In the genomic region with DNA sequence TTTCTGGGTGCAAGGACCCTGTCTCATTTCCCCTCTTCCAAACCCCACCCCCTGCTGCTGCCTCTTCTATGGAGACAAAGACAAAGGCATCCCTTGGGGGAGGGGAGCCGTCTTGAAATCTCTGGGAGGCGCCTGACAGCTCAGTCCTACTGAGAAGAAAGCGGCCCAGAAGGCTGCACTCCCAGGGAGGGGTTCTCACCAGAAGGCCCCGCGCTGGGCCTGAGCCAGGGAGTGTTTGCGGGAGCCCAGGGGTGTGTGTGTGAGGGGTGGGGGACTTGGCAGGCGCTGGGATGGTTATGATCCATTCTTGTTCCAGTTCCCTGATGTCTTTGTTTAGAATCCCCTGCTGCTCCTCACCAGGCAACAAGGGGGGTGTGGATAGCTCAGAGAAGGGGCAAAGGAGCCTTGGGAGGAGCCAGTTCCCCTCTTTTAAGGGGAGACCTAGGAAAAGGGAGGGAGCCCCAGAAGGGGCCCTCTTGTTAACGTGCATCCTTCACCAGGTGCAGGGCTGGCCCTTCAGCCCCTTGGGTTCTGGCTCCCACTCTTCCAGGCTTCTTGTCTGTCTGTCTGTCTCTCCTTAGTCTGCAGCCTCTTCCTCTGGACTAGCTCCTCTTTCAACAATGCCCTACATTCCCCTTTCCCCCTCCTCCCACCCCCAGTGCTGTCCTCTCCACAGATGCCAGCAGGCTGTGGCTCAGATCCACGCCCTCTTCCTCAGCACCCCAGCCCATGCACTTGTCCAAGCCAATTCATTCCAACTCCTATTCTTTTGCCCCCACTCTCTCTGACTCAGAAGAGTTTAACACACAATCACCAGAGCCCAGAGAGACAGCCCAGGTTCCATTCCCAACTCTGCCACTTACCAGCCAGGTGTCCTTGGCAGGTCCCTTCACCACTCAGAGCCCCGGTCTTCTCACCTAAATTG, we compare ENCODE assay signal across 19 cellular contexts. TPM values are rescaled to one million over a fixed set of nuclear protein-coding genes. Genes with fewer than 3 reads are reported as not detected.
DNase-seq lines count a peak whose midpoint lies in the region; ATAC-seq, FAIRE-seq and TF ChIP-seq lines count a peak whose summit lies in the region.
"Had no signal": no experiment of that assay in that cellular context is flagged by ENCODE, and none has a peak within 500 bp of the region (broad histone marks: within the 10 kb centered on the region; RNA-seq: fewer than 3 reads in every experiment).

No MANE protein-coding gene starts in this region.

- H3K9me3 ChIP-seq in MG63 (no peaks in the 10 kb centered on the region), H1 (ENCODE audit: insufficient read depth in 2 of 2, low read depth in 1 of 2, low read length in 1 of 2) (no peaks in the 10 kb centered on the region), neuronal stem cell (replicated peaks in 1 of 2; ENCODE audit: control insufficient read depth in 2 of 2, insufficient read depth in 1 of 2, low read depth in 1 of 2, low read length in 2 of 2) (no peaks in the 10 kb centered on the region)
- H3K9me3 ChIP-seq: esophagus squamous epithelium, SJCRH30 had no signal

- no peaks in the 10 kb centered on the region for H3K4me1 Mint-ChIP-seq in activated T-cell treated with anti-CD3 and anti-CD28 coated beads, Interleukin-2, amount 50 U/mL, for 4 hours (ENCODE audit: low read depth)
- H3K4me1 Mint-ChIP-seq: activated T-helper 17 cell treated with anti-CD3 and anti-CD28 coated beads, Interleukin-2, amount 50 U/mL, for 72 hours; immature natural killer cell had no signal

- H3K4me3 ChIP-seq in MG63 (no peak overlapping the region), H1 (ENCODE audit: extremely low read depth in 1 of 4, insufficient read depth in 2 of 4, low read depth in 3 of 4, low read length in 4 of 4) (peak overlapping the region in 2 of 4 experiments; percentile 3 to 32; a peak in 3 of 8 replicates), neuronal stem cell (ENCODE audit: low read length in 2 of 2) (no peak overlapping the region)
- H3K4me3 ChIP-seq: BLaER1 treated with 17β-estradiol and CSF1 and Interleukin-3, amounts not matched to agents 10 nM and 100 nM; cardiac muscle cell; esophagus squamous epithelium; lung; SJCRH30 had no signal

- H3K27ac ChIP-seq in H1 (ENCODE audit: low read depth, low read length) (no peak overlapping the region), neuronal stem cell (replicated peaks; ENCODE audit: low read length) (no peak overlapping the region)
- H3K27ac ChIP-seq: BLaER1 treated with 17β-estradiol and CSF1 and Interleukin-3, amounts not matched to agents 10 nM and 100 nM; cardiac muscle cell; esophagus squamous epithelium; SJCRH30 had no signal

- 50% methylated on average over 10 of the region's 10 CpGs; no CpG with 5 or more reads in 1 of the 2 experiments for WGBS in H1 (ENCODE audit: extremely low coverage in 1 of 2, insufficient coverage in 1 of 2, insufficient read length in 1 of 2, insufficient replicate concordance in 2 of 2, low coverage in 1 of 2, low lambda C conversion rate in 2 of 2, missing lambda C conversion rate in 1 of 2), 2 experiments
- WGBS in neuronal stem cell (ENCODE audit: extremely low coverage in 2 of 2, insufficient read length in 2 of 2, insufficient replicate concordance in 1 of 2), 2 donors, result no CpG with 5 or more reads among the region's 10 CpGs

- no peaks in the 10 kb centered on the region for H3K36me3 ChIP-seq in MG63
- H3K36me3 ChIP-seq in H1 (ENCODE audit: control insufficient read depth in 2 of 4, insufficient read depth in 4 of 4, low read length in 3 of 4), result no peaks in the 10 kb centered on the region
- no peaks in the 10 kb centered on the region for H3K36me3 ChIP-seq in neuronal stem cell (replicated peaks in 1 of 2; ENCODE audit: control insufficient read depth in 2 of 2, insufficient read depth in 2 of 2, low read length in 2 of 2)
- H3K36me3 ChIP-seq: BLaER1 treated with 17β-estradiol and CSF1 and Interleukin-3, amounts not matched to agents 10 nM and 100 nM; cardiac muscle cell; esophagus squamous epithelium; SJCRH30 had no signal

- no peaks in the 10 kb centered on the region for H4K20me1 ChIP-seq in H1 (replicated peaks in 1 of 2; ENCODE audit: control insufficient read depth in 1 of 2, insufficient read depth in 2 of 2, low read length in 2 of 2)
- H4K20me1 ChIP-seq: BLaER1 treated with 17β-estradiol and CSF1 and Interleukin-3, amounts not matched to agents 10 nM and 100 nM had no signal

- TF ChIP-seq POLR2A in H1 (IDR thresholded peaks at IDR 0.05; ENCODE audit: control extremely low read depth in 1 of 2, low read depth in 2 of 2, low read length in 2 of 2), result no peak

- peak overlapping the region; percentile 48; the same call in 1 of the 2 replicates for H2BK20ac ChIP-seq in H1 (ENCODE audit: low read length)

- H3K4me2 ChIP-seq in H1 (ENCODE audit: insufficient read depth in 1 of 2, low read depth in 2 of 2, low read length in 2 of 2), result peak overlapping the region; percentile 53 to 58
- H3K4me2 ChIP-seq in neuronal stem cell (ENCODE audit: insufficient read depth, low read length, poor library complexity, severe bottlenecking), result no peak overlapping the region
- H3K4me2 ChIP-seq: BLaER1 treated with 17β-estradiol and CSF1 and Interleukin-3, amounts not matched to agents 10 nM and 100 nM had no signal

- H3K56ac ChIP-seq in H1 (replicated peaks; ENCODE audit: insufficient read length, low read depth, low read length), result no peak overlapping the region

- H2BK120ac ChIP-seq in H1 (replicated peaks; ENCODE audit: low read depth, low read length) (no peak overlapping the region), neuronal stem cell (ENCODE audit: low read depth, low read length) (peak overlapping the region; percentile 95)

- H3K36me3 Mint-ChIP-seq in activated T-cell treated with anti-CD3 and anti-CD28 coated beads, Interleukin-2, amount 50 U/mL, for 4 hours (ENCODE audit: insufficient read depth), result no peaks in the 10 kb centered on the region
- H3K36me3 Mint-ChIP-seq: immature natural killer cell had no signal

- no peak overlapping the region for H3K4me3 Mint-ChIP-seq in activated T-cell treated with anti-CD3 and anti-CD28 coated beads, Interleukin-2, amount 50 U/mL, for 4 hours
- H3K4me3 Mint-ChIP-seq: activated CD8-positive, alpha-beta T cell treated with anti-CD3 and anti-CD28 coated beads, Interleukin-2, amount 10 ng/mL, durations not matched to agents 7 days and 5 days; activated T-helper 17 cell treated with anti-CD3 and anti-CD28 coated beads, Interleukin-2, amount 50 U/mL, for 72 hours; immature natural killer cell had no signal

- H3K9me3 Mint-ChIP-seq in activated T-cell treated with anti-CD3 and anti-CD28 coated beads, Interleukin-2, amount 50 U/mL, for 4 hours, result no peaks in the 10 kb centered on the region
- H3K9me3 Mint-ChIP-seq: activated T-helper 17 cell treated with anti-CD3 and anti-CD28 coated beads, Interleukin-2, amount 50 U/mL, for 72 hours; immature natural killer cell had no signal

- H3K4ac ChIP-seq in H1 (replicated peaks; ENCODE audit: insufficient read length, low read depth, low read length) (no peak overlapping the region), neuronal stem cell (ENCODE audit: low read length) (no peak overlapping the region)

- peak overlapping the region; percentile 81; the same call in 1 of the 2 replicates for H2BK15ac ChIP-seq in H1 (ENCODE audit: low read length)
- H2BK15ac ChIP-seq in neuronal stem cell (ENCODE audit: low read length), result peak overlapping the region; percentile 41

- ATAC-seq in activated T-cell treated with anti-CD3 and anti-CD28 coated beads, Interleukin-2, amount 50 U/mL, for 4 hours, result no peak
- no peak for ATAC-seq in esophagus mucosa
- ATAC-seq: activated CD8-positive, alpha-beta T cell treated with anti-CD3 and anti-CD28 coated beads, Interleukin-2, amount 10 ng/mL, durations not matched to agents 7 days and 5 days; activated T-helper 17 cell treated with anti-CD3 and anti-CD28 coated beads, Interleukin-2, amount 50 U/mL, for 72 hours had no signal

- H2AFZ ChIP-seq in H1 (ENCODE audit: low read length), result no peak overlapping the region
- peak overlapping the region; percentile 50 for H2AFZ ChIP-seq in neuronal stem cell (ENCODE audit: low read length)

- H3K27me3 Mint-ChIP-seq in activated T-cell treated with anti-CD3 and anti-CD28 coated beads, Interleukin-2, amount 50 U/mL, for 4 hours (ENCODE audit: low read depth), result peaks cover 6% of the 10 kb centered on the region

- H3K4me1 ChIP-seq in H1 (replicated peaks in 1 of 4; ENCODE audit: control insufficient read depth in 3 of 4, insufficient read depth in 4 of 4, low read length in 3 of 4) (peaks cover 0 to 14% (median 9%) of the 10 kb centered on the region in 4 experiments; a peak in 5 of 7 replicates), neuronal stem cell (ENCODE audit: control insufficient read depth in 2 of 2, insufficient read depth in 1 of 2, low read depth in 1 of 2, low read length in 2 of 2) (peaks cover 7 to 17% of the 10 kb centered on the region in 2 donors)
- H3K4me1 ChIP-seq: BLaER1 treated with 17β-estradiol and CSF1 and Interleukin-3, amounts not matched to agents 10 nM and 100 nM; SJCRH30 had no signal

- 0 out of 2 replicates have a peak overlapping the region, but pooled peaks have one; percentile 22 for H2BK12ac ChIP-seq in H1 (ENCODE audit: low read depth, low read length)
- H2BK12ac ChIP-seq in neuronal stem cell (ENCODE audit: low read length), result no peak overlapping the region

- H3K18ac ChIP-seq in H1 (ENCODE audit: extremely low read depth, low read length) (peak overlapping the region; percentile 71), neuronal stem cell (ENCODE audit: low read length) (peak overlapping the region; percentile 86)

- no peak overlapping the region for H4K5ac ChIP-seq in H1 (ENCODE audit: insufficient read length, low read depth, low read length)

- H3K14ac ChIP-seq in H1 (ENCODE audit: insufficient read length) (no peak overlapping the region), neuronal stem cell (ENCODE audit: low read length) (no peak overlapping the region)

- 0 out of 2 replicates have a peak overlapping the region, but pooled peaks have one; percentile 35 for H2BK5ac ChIP-seq in H1 (ENCODE audit: low read depth, low read length)
- no peak overlapping the region for H2BK5ac ChIP-seq in neuronal stem cell (ENCODE audit: low read length)

- 0 out of 2 replicates have a peak, but pooled peaks cover 2% of the 10 kb centered on the region for H3K23me2 ChIP-seq in H1 (ENCODE audit: low read depth, low read length)

- FAIRE-seq in H1 (lab: Jason Lieb, UNC), result no peak

- H4K8ac ChIP-seq in H1 (ENCODE audit: extremely low read depth, insufficient read depth, low read length) (0 out of 2 replicates have a peak overlapping the region, but pooled peaks have one; percentile 22), neuronal stem cell (ENCODE audit: low read depth, low read length) (no peak overlapping the region)

- H3K79me1 ChIP-seq in H1 (ENCODE audit: low read depth, low read length) (no peaks in the 10 kb centered on the region), neuronal stem cell (ENCODE audit: low read depth, low read length) (no peaks in the 10 kb centered on the region)

- H3K27me3 ChIP-seq in MG63 (peaks cover 5% of the 10 kb centered on the region), H1 (replicated peaks in 1 of 4; ENCODE audit: control insufficient read depth in 3 of 4, extremely low read depth in 1 of 4, insufficient read depth in 3 of 4, low read length in 3 of 4) (peaks cover 0 to 21% (median 5%) of the 10 kb centered on the region in 4 experiments; a peak in 4 of 7 replicates), neuronal stem cell (ENCODE audit: control insufficient read depth in 3 of 3, insufficient read depth in 3 of 3, low read depth in 1 of 3, low read length in 3 of 3) (peaks cover 0 to 16% (median 0%) of the 10 kb centered on the region in 3 experiments)
- H3K27me3 ChIP-seq: BLaER1 treated with 17β-estradiol and CSF1 and Interleukin-3, amounts not matched to agents 10 nM and 100 nM; cardiac muscle cell; SJCRH30 had no signal

- POLR2A ChIA-PET in H1 (lab: Charles Lee; ENCODE audit: partially characterized antibody), result interaction anchor here (1.1 kb wide), 1 partner anchor 9 kb away, joined by 4 read pairs; no protein-coding TSS in a partner anchor

- H3K9ac ChIP-seq in H1 (replicated peaks in 1 of 4; ENCODE audit: extremely low read depth in 1 of 4, low read depth in 3 of 4, low read length in 3 of 4) (no peak overlapping the region; a peak in 1 of 7 replicates), neuronal stem cell (ENCODE audit: low read depth, low read length, poor library complexity) (no peak overlapping the region)
- H3K9ac ChIP-seq: BLaER1 treated with 17β-estradiol and CSF1 and Interleukin-3, amounts not matched to agents 10 nM and 100 nM had no signal

- no peak for TF ChIP-seq EP300 in H1 (IDR thresholded peaks at IDR 0.05; ENCODE audit: borderline replicate concordance in 1 of 2, low read depth in 2 of 2, low read length in 2 of 2)

- TF ChIP-seq CTCF in H1 (IDR thresholded peaks at IDR 0.05; ENCODE audit: control extremely low read depth in 1 of 3, insufficient read depth in 1 of 3, low read depth in 1 of 3, low read length in 3 of 3), result no peak

- no peak overlapping the region for H3K23ac ChIP-seq in H1 (ENCODE audit: insufficient read length)
- no peak overlapping the region for H3K23ac ChIP-seq in neuronal stem cell (ENCODE audit: low read depth, low read length, poor library complexity)

- no peak for TF ChIP-seq RAD21 in H1 (IDR thresholded peaks at IDR 0.05 in 1 of 2, conservative IDR thresholded peaks at IDR 0.05 in 1 of 2; ENCODE audit: low read depth in 2 of 2, low read length in 2 of 2)

- H3K79me2 ChIP-seq in H1 (ENCODE audit: control insufficient read depth in 1 of 2, insufficient read depth in 2 of 2, low read length in 2 of 2), result no peaks in the 10 kb centered on the region

- CTCF ChIA-PET in H1 (lab: Charles Lee; ENCODE audit: partially characterized antibody), result interaction anchor here (1.0 to 7.3 kb wide), 5 partner anchors 8 to 259 kb away, joined by 3 to 62 read pairs (median 4); no protein-coding TSS in a partner anchor

- H2AK5ac ChIP-seq in H1 (ENCODE audit: low read depth, low read length) (no peak overlapping the region), neuronal stem cell (ENCODE audit: low read depth, low read length) (no peak overlapping the region)

- no peak overlapping the region for H4K91ac ChIP-seq in H1 (replicated peaks; ENCODE audit: insufficient read length, low read length)
- no peak overlapping the region for H4K91ac ChIP-seq in neuronal stem cell (ENCODE audit: low read depth, low read length, poor library complexity)

- DNase-seq in NCI-H1092 treated with DMSO at 0.1 percent for 48 hours (lab: John Stamatoyannopoulos, UW), result peak; percentile 36
- no peak for DNase-seq in NCI-H1092 (lab: John Stamatoyannopoulos, UW)
- DNase-seq in MG63, result peak; percentile 55
- peak in 1 of 2 experiments; percentile 51 for DNase-seq in H1 (ENCODE audit: low read depth in 1 of 2, low spot score in 2 of 2)
- DNase-seq in neuronal stem cell (ENCODE audit: low spot score), result no peak
- DNase-seq in activated T-cell treated with anti-CD3 and anti-CD28 coated beads, Interleukin-2, amount 50 U/mL, for 4 hours, result no peak
- DNase-seq in GDM1 (lab: John Stamatoyannopoulos, UW), result no peak
- DNase-seq: activated CD4-positive, CD25-positive, alpha-beta regulatory T cell; activated CD8-positive, alpha-beta T cell treated with anti-CD3 and anti-CD28 coated beads, Interleukin-2, amount 10 ng/mL, durations not matched to agents 7 days and 5 days; esophagus squamous epithelium; immature natural killer cell; NCI-H1417 treated with DMSO at 0.1 percent for 48 hours; NCI-H510A treated with DMSO at 0.1 percent for 48 hours; SJCRH30 had no signal

RNA-seq across cellular contexts. Expression of a gene that starts 45.4 kb away (rescaled TPM):
- total RNA-seq in MG63 (2014; rRNA removed; shearing (Covaris generic); ENCODE audit: low replicate concordance), result 61.3 and 79.0 TPM in 2 replicates
- total RNA-seq in H1 (2021; fragmentation: NEBNext Ultra II Directional; extraction: Animal tissue kit (Norgen Biotek cat#: 25700)), result 78.5 and 78.7 TPM in 2 replicates
- 41.6 and 52.4 TPM in 2 replicates for polyA plus RNA-seq in H1 (2011; rRNA removed)
- polyA plus RNA-seq in H1 (2011; cell fraction: cytosol; rRNA removed), result 53.9 TPM
- polyA plus RNA-seq in H1 (2011; cell fraction: nucleus; rRNA removed), result 44.8 TPM
- 51.5 to 64.7 TPM (median 54.2 TPM) in 4 replicates for polyA plus RNA-seq in H1 (2012, experiment 1 of 2)
- polyA plus RNA-seq in H1 (2012, experiment 2 of 2), result 34.2 TPM
- 37.2 TPM for polyA plus RNA-seq in H1 (2013, experiment 1 of 2)
- 38.1 TPM for polyA plus RNA-seq in H1 (2013, experiment 2 of 2)
- polyA minus RNA-seq in H1 (2011; rRNA and poly(A)+ RNA removed), result 84.4 and 92.7 TPM in 2 replicates
- polyA minus RNA-seq in H1 (2011; cell fraction: cytosol; rRNA and poly(A)+ RNA removed), result 56.1 TPM
- polyA minus RNA-seq in H1 (2011; cell fraction: nucleus; rRNA and poly(A)+ RNA removed), result 29.8 TPM
- polyA plus RNA-seq in neuronal stem cell (2013, experiment 1 of 2), result 24.0 TPM
- 24.2 TPM for polyA plus RNA-seq in neuronal stem cell (2013, experiment 2 of 2)
- total RNA-seq in activated T-cell treated with anti-CD3 and anti-CD28 coated beads, Interleukin-2, amount 50 U/mL, for 4 hours, result 10 to 100 TPM; 15.7 to 26.9 (median 22.0) TPM
- 4.2 TPM for total RNA-seq in esophagus mucosa

Comparison
In these comparisons a context has a peak if more than half of its experiments do, and no peak if none do; other contexts are left out.
1. DNase-seq: peak in NCI-H1092 treated with DMSO at 0.1 percent for 48 hours (single experiment) and MG63 (single experiment); none in NCI-H1092 (single experiment), neuronal stem cell (single experiment), activated T-cell treated with anti-CD3 and anti-CD28 coated beads, Interleukin-2, amount 50 U/mL, for 4 hours (single experiment) and GDM1 (single experiment).